ENCODE assay signal across 1 cellular context in genomic region chr13:45846681-45847080, GRCh38.
TF ChIP-seq lines count a peak whose summit lies in the region.

No MANE protein-coding gene starts in this region.

TF ChIP-seq in GM23338, 12 proteins besides CTCF, POLR2A, EP300 and RAD21 (continued from another document):
- TF ChIP-seq ZNF462 (CRISPR knock-in tag; IDR thresholded peaks at IDR 0.05) = no peak
- TF ChIP-seq ZNF114 (CRISPR knock-in tag; IDR thresholded peaks at IDR 0.05) = no peak
- TF ChIP-seq EZH2phosphoT487 (IDR thresholded peaks at IDR 0.05; ENCODE audit: unreplicated experiment) = no peak
